In genomic region chr1:85245891-85246290, GRCh38 we compare ENCODE assay signal across 19 cellular contexts. TPM values are rescaled to one million over a fixed set of nuclear protein-coding genes. Genes with fewer than 3 reads are reported as not detected.
A peak's percentile ranks its signal among the peaks of the same experiment; 100 is the strongest.
DNase-seq lines count a peak whose midpoint lies in the region; TF ChIP-seq lines count a peak whose summit lies in the region.
"Had no signal": no experiment of that assay in that cellular context is flagged by ENCODE, and none has a peak within 500 bp of the region (broad histone marks: within the 10 kb centered on the region; RNA-seq: fewer than 3 reads in every experiment).

No MANE protein-coding gene starts in this region.

- DNase-seq in NCI-H226 (peak; percentile 48), fibroblast of villous mesenchyme (ENCODE audit: low read depth) (peak; percentile 67), trophoblast cell (no peak), activated gamma-delta T cell (lab: John Stamatoyannopoulos, UW) (no peak), mucosa of gallbladder (ENCODE audit: low spot score) (no peak)
- no peak for DNase-seq in stimulated activated CD4-positive, alpha-beta T cell treated with anti-CD3 and anti-CD28 coated beads, Interleukin-12 subunit alpha, Interleukin-12 subunit beta, amount 100 ng/mL, for 4 hours
- DNase-seq in activated CD4-positive, CD25-positive, alpha-beta regulatory T cell (lab: John Stamatoyannopoulos, UW), result no peak
- DNase-seq: CD4-positive, alpha-beta memory T cell; DMS53; MV-4-11; NCI-H1417; NCI-H187; NCI-H345; NCI-H524 treated with DMSO at 0.1 percent for 48 hours; PC-9; SIG-M5 had no signal

- no peak overlapping the region for H2BK5ac ChIP-seq in trophoblast cell (ENCODE audit: low read depth, low read length, poor library complexity)

- no peak overlapping the region for H3K23ac ChIP-seq in trophoblast cell (ENCODE audit: low read length)

- H2BK120ac ChIP-seq in trophoblast cell (ENCODE audit: insufficient read depth, low read length, poor library complexity), result no peak overlapping the region

- no peak overlapping the region for H2AK5ac ChIP-seq in trophoblast cell (ENCODE audit: low read length)

- no CpG with 5 or more reads among the region's 1 CpG for WGBS in trophoblast cell (ENCODE audit: extremely low coverage, insufficient coverage, insufficient read length)

- no peak overlapping the region for H4K12ac ChIP-seq in trophoblast cell (ENCODE audit: low read depth, low read length)

- H3K4ac ChIP-seq in trophoblast cell (ENCODE audit: low read depth, low read length), result no peak overlapping the region

- H3K4me2 ChIP-seq in trophoblast cell (ENCODE audit: low read length), result no peak overlapping the region
- H3K4me2 ChIP-seq: BLaER1, KMS-11, PC-9 had no signal

- no peak overlapping the region for H2BK12ac ChIP-seq in trophoblast cell (ENCODE audit: low read length)

- TF ChIP-seq CTCF in fibroblast of villous mesenchyme (IDR thresholded peaks at IDR 0.05; ENCODE audit: insufficient read depth, low read depth, low read length), result no peak

- peaks cover 9% of the 10 kb centered on the region for H3K79me1 ChIP-seq in trophoblast cell (ENCODE audit: low read length)

- no peak overlapping the region for H3K18ac ChIP-seq in trophoblast cell (ENCODE audit: low read length)

- H3K27me3 ChIP-seq in trophoblast cell (ENCODE audit: insufficient read depth, low read length), result no peaks in the 10 kb centered on the region
- H3K27me3 ChIP-seq: BLaER1 had no signal

- no peak overlapping the region for H3K14ac ChIP-seq in trophoblast cell (ENCODE audit: low read length)

- peak overlapping the region; percentile 67 for H3K27ac ChIP-seq in trophoblast cell (ENCODE audit: low read depth, low read length)
- H3K27ac ChIP-seq: BLaER1, KMS-11, PC-9, RWPE1 had no signal

- H3K4me1 ChIP-seq in trophoblast cell (ENCODE audit: control insufficient read depth in 1 of 2, insufficient read depth in 2 of 2, low read length in 2 of 2), result peaks cover 0 to 5% of the 10 kb centered on the region in 2 experiments

- no peak overlapping the region for H2AFZ ChIP-seq in trophoblast cell (ENCODE audit: insufficient read depth, low read length, poor library complexity)

- H3K4me3 ChIP-seq in fibroblast of villous mesenchyme (ENCODE audit: low read depth, low read length), result no peak overlapping the region
- H3K4me3 ChIP-seq in trophoblast cell (ENCODE audit: low read depth, low read length), result no peak overlapping the region
- H3K4me3 ChIP-seq: BLaER1, PC-9 had no signal

- H4K8ac ChIP-seq in trophoblast cell (ENCODE audit: low read depth, low read length), result no peak overlapping the region

- peaks cover 6% of the 10 kb centered on the region for H3K9me3 ChIP-seq in trophoblast cell (ENCODE audit: insufficient read depth, low read depth, low read length)

- no peak overlapping the region for H3K9ac ChIP-seq in trophoblast cell (ENCODE audit: low read length)
- H3K9ac ChIP-seq: BLaER1, KMS-11 had no signal

- H3K36me3 ChIP-seq in trophoblast cell (ENCODE audit: control insufficient read depth in 1 of 2, insufficient read depth in 2 of 2, low read length in 2 of 2), result peaks cover 0 to 2% of the 10 kb centered on the region in 2 experiments

- H3K79me2 ChIP-seq in trophoblast cell (ENCODE audit: control insufficient read depth, insufficient read depth, low read length, poor library complexity), result no peaks in the 10 kb centered on the region

- no peak overlapping the region for H4K91ac ChIP-seq in trophoblast cell (ENCODE audit: low read depth, low read length)

RNA-seq across cellular contexts. Expression of gene C1orf52, which starts 13.6 kb away (rescaled TPM):
- total RNA-seq in fibroblast of villous mesenchyme, result 14.2 and 23.7 TPM in 2 replicates
- 34.4 TPM in 2 replicates for polyA plus RNA-seq in trophoblast cell (2013)
- 18.6 TPM for total RNA-seq in mucosa of gallbladder

RNA-seq across cellular contexts. Expression of gene BCL10, which starts 30.5 kb away (rescaled TPM):
- 23.2 and 36.7 TPM in 2 replicates for total RNA-seq in fibroblast of villous mesenchyme
- polyA plus RNA-seq in trophoblast cell (2013), result 13.1 and 13.6 TPM in 2 replicates
- total RNA-seq in mucosa of gallbladder, result 28.9 TPM

RNA-seq across cellular contexts. Expression of gene SYDE2, which starts 45.1 kb away (rescaled TPM):
- total RNA-seq in fibroblast of villous mesenchyme (24.2 and 27.6 TPM in 2 replicates), mucosa of gallbladder (19.8 TPM)
- 9.0 and 9.2 TPM in 2 replicates for polyA plus RNA-seq in trophoblast cell (2013)

Comparison
In these comparisons a context has a peak if more than half of its experiments do, and no peak if none do; other contexts are left out.
1. DNase-seq: peak in NCI-H226 (single experiment) and fibroblast of villous mesenchyme (single experiment); none in trophoblast cell (0 of 2), stimulated activated CD4-positive, alpha-beta T cell treated with anti-CD3 and anti-CD28 coated beads, Interleukin-12 subunit alpha, Interleukin-12 subunit beta, amount 100 ng/mL, for 4 hours (single experiment), activated gamma-delta T cell (single experiment), activated CD4-positive, CD25-positive, alpha-beta regulatory T cell (0 of 4) and mucosa of gallbladder (single experiment).